In genomic region chr1:75542818-75543570, GRCh38 we compare ENCODE assay signal across 17 cellular contexts.
"Had no signal": no experiment of that assay in that cellular context is flagged by ENCODE, and none has a peak within 500 bp of the region (broad histone marks: within the 10 kb centered on the region; RNA-seq: fewer than 3 reads in every experiment).

No MANE protein-coding gene starts in this region.

- DNase-seq: activated CD4-positive, CD25-positive, alpha-beta regulatory T cell; brain microvascular endothelial cell; endodermal cell; esophagus squamous epithelium; foreskin melanocyte; heart right ventricle; kidney; lower lobe of right lung; mucosa of descending colon; naive thymus-derived CD8-positive, alpha-beta T cell; nucleus accumbens; spleen; stimulated activated naive CD4-positive, alpha-beta T cell treated with Interleukin-2 at 50 U/mL for 16 hours; T-helper 2 cell had no signal

- FAIRE-seq: TTC549 had no signal

- ATAC-seq: heart right ventricle; lower lobe of right lung; mucosa of descending colon; naive thymus-derived CD8-positive, alpha-beta T cell; sciatic nerve had no signal

- H3K36me3 ChIP-seq: brain microvascular endothelial cell, esophagus squamous epithelium, heart right ventricle, lower lobe of right lung, prostate gland, spleen had no signal

- H3K27ac ChIP-seq: brain microvascular endothelial cell, esophagus squamous epithelium, heart right ventricle, lower lobe of right lung, prostate gland, spleen had no signal

- H3K4me3 ChIP-seq: esophagus squamous epithelium, heart right ventricle, lower lobe of right lung, mucosa of descending colon, prostate gland, spleen had no signal

- H3K9me3 ChIP-seq: esophagus squamous epithelium, lower lobe of right lung, mucosa of descending colon, prostate gland, spleen had no signal

- H3K4me1 ChIP-seq: esophagus squamous epithelium, heart right ventricle, lower lobe of right lung, prostate gland, spleen had no signal

- H3K27me3 ChIP-seq: brain microvascular endothelial cell, esophagus squamous epithelium, heart right ventricle, spleen had no signal
